In genomic region chr19:2151339-2152229, GRCh38 we compare ENCODE assay signal across 1 cellular context.
TF ChIP-seq lines count a peak whose summit lies in the region.

TSS of gene AP3D1 (minus strand) at chr19:2151566. CDS start at chr19:2151334, 232 bp downstream.

TF ChIP-seq in K562, 482 proteins besides CTCF, POLR2A, EP300 and RAD21 (continued from another document and continues in another):
- no peak for TF ChIP-seq PBX2 (CRISPR knock-in tag; IDR thresholded peaks at IDR 0.05; ENCODE audit: low read depth)
- no peak for TF ChIP-seq PBX2 (tag; conservative IDR thresholded peaks at IDR 0.05; ENCODE audit: low read depth)
- no peak for TF ChIP-seq ZBTB12 (CRISPR knock-in tag; IDR thresholded peaks at IDR 0.05)
- TF ChIP-seq DDX20 (tag; IDR thresholded peaks at IDR 0.05; ENCODE audit: low read depth), result no peak
- TF ChIP-seq E2F6 (IDR thresholded peaks at IDR 0.05; ENCODE audit: borderline replicate concordance in 1 of 2, extremely low read depth in 1 of 2, insufficient read depth in 1 of 2, insufficient read length in 1 of 2, low read depth in 1 of 2, low read length in 1 of 2, poor library complexity in 1 of 2, severe bottlenecking in 1 of 2), result peak in 1 of 2 experiments; percentile 26
- no peak for TF ChIP-seq LCOR (CRISPR knock-in tag; IDR thresholded peaks at IDR 0.05)
- no peak for TF ChIP-seq RBM14 (IDR thresholded peaks at IDR 0.05; ENCODE audit: borderline replicate concordance, insufficient read depth, low read depth, low read length)
- TF ChIP-seq TAL1 (IDR thresholded peaks at IDR 0.05), result no peak
- TF ChIP-seq ELK3 (CRISPR knock-in tag; IDR thresholded peaks at IDR 0.05), result no peak
- TF ChIP-seq ZNF780A (CRISPR knock-in tag; IDR thresholded peaks at IDR 0.05), result no peak
- peak; percentile 76 for TF ChIP-seq POLR2G (IDR thresholded peaks at IDR 0.05; ENCODE audit: low read depth, low read length)
- no peak for TF ChIP-seq KDM4B (IDR thresholded peaks at IDR 0.05; ENCODE audit: borderline replicate concordance in 2 of 2, low read depth in 1 of 2)
- TF ChIP-seq PREB (CRISPR knock-in tag; IDR thresholded peaks at IDR 0.05), result no peak
- TF ChIP-seq MECOM (CRISPR knock-in tag; IDR thresholded peaks at IDR 0.05), result no peak
- TF ChIP-seq ZNF174 (CRISPR knock-in tag; IDR thresholded peaks at IDR 0.05), result no peak
- TF ChIP-seq ZNF512 (tag; IDR thresholded peaks at IDR 0.05), result no peak
- TF ChIP-seq PHB (CRISPR knock-in tag; IDR thresholded peaks at IDR 0.05), result no peak
- TF ChIP-seq RBM15 (IDR thresholded peaks at IDR 0.05; ENCODE audit: insufficient read depth, low read length), result no peak
- no peak for TF ChIP-seq SNIP1 (IDR thresholded peaks at IDR 0.05; ENCODE audit: low read depth)
- no peak for TF ChIP-seq PHF20 (IDR thresholded peaks at IDR 0.05; ENCODE audit: partially characterized antibody)
- no peak for TF ChIP-seq SREBF1 (IDR thresholded peaks at IDR 0.05; ENCODE audit: borderline replicate concordance, low read depth, low read length)
- TF ChIP-seq PCBP1 (IDR thresholded peaks at IDR 0.05; ENCODE audit: low read depth, low read length, poor library complexity, severe bottlenecking), result no peak
- no peak for TF ChIP-seq ZC3H11A (IDR thresholded peaks at IDR 0.05; ENCODE audit: low read depth, low read length)
- TF ChIP-seq AFF1 (IDR thresholded peaks at IDR 0.05; ENCODE audit: low read depth in 1 of 2, partially characterized antibody in 2 of 2), result no peak
- TF ChIP-seq ETV6 (IDR thresholded peaks at IDR 0.05; ENCODE audit: borderline replicate concordance in 1 of 2, low read depth in 2 of 2, low read length in 1 of 2), result no peak
- no peak for TF ChIP-seq ETV6 (CRISPR knock-in tag; IDR thresholded peaks at IDR 0.05; ENCODE audit: borderline replicate concordance)
- TF ChIP-seq ZNF445 (CRISPR knock-in tag; IDR thresholded peaks at IDR 0.05; ENCODE audit: low read depth), result no peak
- TF ChIP-seq ZBTB33 (CRISPR knock-in tag; IDR thresholded peaks at IDR 0.05), result no peak
- no peak for TF ChIP-seq KDM2B (CRISPR knock-in tag; IDR thresholded peaks at IDR 0.05)
- no peak for TF ChIP-seq HNRNPH1 (optimal IDR thresholded peaks at IDR 0.05; ENCODE audit: low read depth, low read length)
- TF ChIP-seq YBX1 (IDR thresholded peaks at IDR 0.05), result no peak
- no peak for TF ChIP-seq ZBTB17 (CRISPR knock-in tag; IDR thresholded peaks at IDR 0.05)
- no peak for TF ChIP-seq FUS (optimal IDR thresholded peaks at IDR 0.05; ENCODE audit: low read depth, low read length)
- no peak for TF ChIP-seq U2AF2 (optimal IDR thresholded peaks at IDR 0.05; ENCODE audit: low read depth, low read length)
- no peak for TF ChIP-seq TSC22D4 (tag; IDR thresholded peaks at IDR 0.05)
- TF ChIP-seq ZFP36 (IDR thresholded peaks at IDR 0.05; ENCODE audit: low read depth, low read length, partially characterized antibody), result no peak
- TF ChIP-seq FOXK1 (CRISPR knock-in tag; IDR thresholded peaks at IDR 0.05; ENCODE audit: borderline replicate concordance), result 0 out of 2 replicates have a peak, but pooled peaks have one; percentile 37
- TF ChIP-seq KDM1A (IDR thresholded peaks at IDR 0.05), result no peak
- peak in 1 of 2 experiments; percentile 40; a peak in 1 of 4 replicates for TF ChIP-seq TEAD1 (CRISPR knock-in tag; IDR thresholded peaks at IDR 0.05)
- no peak for TF ChIP-seq HNRNPUL1 (IDR thresholded peaks at IDR 0.05; ENCODE audit: low read length)
- TF ChIP-seq ZNF589 (CRISPR knock-in tag; IDR thresholded peaks at IDR 0.05; ENCODE audit: low read depth), result no peak
- TF ChIP-seq ZBTB9 (CRISPR knock-in tag; IDR thresholded peaks at IDR 0.05), result no peak
- TF ChIP-seq ZNF431 (CRISPR knock-in tag; IDR thresholded peaks at IDR 0.05), result no peak
- TF ChIP-seq HBP1 (CRISPR knock-in tag; IDR thresholded peaks at IDR 0.05), result no peak
- no peak for TF ChIP-seq TCFL5 (CRISPR knock-in tag; conservative IDR thresholded peaks at IDR 0.05)
- TF ChIP-seq ZNF232 (CRISPR knock-in tag; IDR thresholded peaks at IDR 0.05), result no peak
- TF ChIP-seq LEF1 (IDR thresholded peaks at IDR 0.05), result no peak; the same call in 1 of the 2 replicates
- no peak for TF ChIP-seq RFX5 (IDR thresholded peaks at IDR 0.05; ENCODE audit: low read depth, low read length)
- TF ChIP-seq HNRNPLL (IDR thresholded peaks at IDR 0.05; ENCODE audit: low read depth, low read length, poor library complexity, severe bottlenecking), result peak; percentile 77
- TF ChIP-seq RFX7 (CRISPR knock-in tag; IDR thresholded peaks at IDR 0.05), result no peak
